Comparison of ENCODE assay signal across 28 cellular contexts in the genomic region with DNA sequence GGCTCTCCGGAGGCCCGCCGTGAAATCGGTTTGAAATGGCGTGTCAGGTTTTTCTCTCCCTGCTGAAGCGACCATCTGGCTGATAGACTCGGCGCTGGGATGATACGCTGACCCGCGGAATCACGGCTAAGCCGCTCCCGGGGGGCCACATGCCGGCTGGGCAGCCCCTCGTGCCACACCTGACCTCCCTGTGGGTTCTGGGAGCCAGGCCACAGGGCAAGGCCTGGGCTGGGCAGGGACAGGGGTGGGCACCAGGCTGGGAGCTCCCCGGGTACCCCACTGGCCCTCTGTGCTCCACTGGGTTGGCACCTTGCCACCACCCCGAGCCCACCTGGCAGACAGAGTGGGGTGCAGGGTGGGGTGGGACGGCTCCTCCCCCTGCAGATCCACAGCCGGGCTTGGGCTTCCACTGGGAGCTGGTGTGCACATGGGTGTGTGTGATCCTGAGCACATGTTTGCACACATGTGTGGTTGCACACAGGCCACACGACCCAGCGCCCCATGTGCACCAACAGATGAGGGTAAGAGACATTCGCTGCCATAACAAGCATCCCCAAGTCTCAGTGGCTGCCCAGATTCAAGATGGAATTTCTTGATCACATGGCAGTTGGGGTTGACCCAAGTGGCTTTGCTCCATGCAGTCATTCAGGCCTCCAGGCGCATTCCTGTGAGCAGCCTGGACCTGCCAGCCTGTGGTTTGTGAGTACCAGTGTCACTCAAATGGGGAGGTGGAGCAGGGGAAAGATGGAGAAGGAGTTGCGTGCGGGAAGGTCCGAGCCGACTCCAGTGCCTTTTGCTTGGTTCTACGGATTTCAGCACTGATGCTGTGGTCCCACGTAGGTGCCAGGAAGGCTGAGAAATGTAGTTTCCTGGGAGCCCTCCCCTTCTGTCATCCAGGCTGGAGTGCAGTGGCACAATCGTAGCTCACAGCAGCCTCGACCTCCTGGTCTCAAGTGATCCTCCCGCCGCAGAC.
DNase-seq lines count a peak whose midpoint lies in the region; ATAC-seq and FAIRE-seq lines count a peak whose summit lies in the region.
"Had no signal": no experiment of that assay in that cellular context is flagged by ENCODE, and none has a peak within 500 bp of the region (broad histone marks: within the 10 kb centered on the region; RNA-seq: fewer than 3 reads in every experiment).

No MANE protein-coding gene starts in this region.

- peaks cover 0 to 31% (median 0%) of the 10 kb centered on the region in 3 experiments for H3K27me3 ChIP-seq in neuronal stem cell (ENCODE audit: control insufficient read depth in 3 of 3, insufficient read depth in 3 of 3, low read depth in 1 of 3, low read length in 3 of 3)
- H3K27me3 ChIP-seq: colonic mucosa had no signal

- ATAC-seq in HG03457 (IDR thresholded peaks at IDR 0.05; ENCODE audit: unreplicated experiment) = no peak
- ATAC-seq: activated CD4-positive, alpha-beta T cell treated with anti-CD3 and anti-CD28 coated beads for 36 hours; activated T-helper 17 cell treated with anti-CD3 and anti-CD28 coated beads, Interleukin-2, amount 50 U/mL, for 72 hours; left lung; PC-3; sciatic nerve had no signal

- DNase-seq in ELF-1 (ENCODE audit: low read depth, low spot score) (peak; percentile 49), HTR-8/SVneo (ENCODE audit: insufficient read length, low spot score) (no peak), cerebellum (ENCODE audit: low spot score) (peak; percentile 37), neuronal stem cell (ENCODE audit: low spot score) (no peak), superior temporal gyrus (ENCODE audit: extremely low spot score) (no peak), midbrain (lab: John Stamatoyannopoulos, UW) (no peak)
- DNase-seq: activated CD4-positive, alpha-beta T cell treated with anti-CD3 and anti-CD28 coated beads for 36 hours; anterior cingulate cortex; Caco-2; colonic mucosa; DMS79; effector CD4-positive, alpha-beta T cell; erythroblast; GOT3; KG1; NCI-H1417; NCI-H2029; nucleus accumbens; PC-3; SHP77; stimulated activated CD4-positive, alpha-beta T cell treated with anti-CD3 and anti-CD28 coated beads, Interleukin-4, amount 100 ng/mL, for 1 hour; trophoblast cell had no signal

- no peak overlapping the region for H3K14ac ChIP-seq in neuronal stem cell (ENCODE audit: low read length)

- no peak overlapping the region for H3K4me3 ChIP-seq in neuronal stem cell (ENCODE audit: low read length in 2 of 2)
- H3K4me3 ChIP-seq: colonic mucosa, left lung, prostate gland had no signal

- no peak overlapping the region for H2BK120ac ChIP-seq in neuronal stem cell (ENCODE audit: low read depth, low read length)

- peak overlapping the region; percentile 97 for H2BK15ac ChIP-seq in neuronal stem cell (ENCODE audit: low read length)

- H3K9ac ChIP-seq in neuronal stem cell (ENCODE audit: low read depth, low read length, poor library complexity) = no peak overlapping the region

- no peak overlapping the region for H3K4me2 ChIP-seq in neuronal stem cell (ENCODE audit: insufficient read depth, low read length, poor library complexity, severe bottlenecking)

- no peaks in the 10 kb centered on the region for H3K36me3 ChIP-seq in neuronal stem cell (replicated peaks in 1 of 2; ENCODE audit: control insufficient read depth in 2 of 2, insufficient read depth in 2 of 2, low read length in 2 of 2)
- H3K36me3 ChIP-seq: colonic mucosa, left lung, prostate gland had no signal

- peak overlapping the region; percentile 66 for H3K4ac ChIP-seq in neuronal stem cell (ENCODE audit: low read length)

- H4K8ac ChIP-seq in neuronal stem cell (ENCODE audit: low read depth, low read length) = no peak overlapping the region

- H3K4me1 ChIP-seq in neuronal stem cell (ENCODE audit: control insufficient read depth in 2 of 2, insufficient read depth in 1 of 2, low read depth in 1 of 2, low read length in 2 of 2) = peaks cover 0 to 2% of the 10 kb centered on the region in 2 donors
- H3K4me1 ChIP-seq: Caco-2, colonic mucosa, left lung, prostate gland had no signal

- WGBS in neuronal stem cell (ENCODE audit: extremely low coverage in 2 of 2, insufficient read length in 2 of 2, insufficient replicate concordance in 1 of 2), 2 donors = no CpG with 5 or more reads among the region's 34 CpGs

- peak; percentile 44 for FAIRE-seq in HTR-8/SVneo (lab: Jason Lieb, UNC)
- FAIRE-seq: GM19239 had no signal

- H3K79me1 ChIP-seq in neuronal stem cell (ENCODE audit: low read depth, low read length) = no peaks in the 10 kb centered on the region

- H2BK12ac ChIP-seq in neuronal stem cell (ENCODE audit: low read length) = no peak overlapping the region

- no peak overlapping the region for H3K23ac ChIP-seq in neuronal stem cell (ENCODE audit: low read depth, low read length, poor library complexity)

- H2BK5ac ChIP-seq in neuronal stem cell (ENCODE audit: low read length) = peak overlapping the region; percentile 39

- H3K27ac ChIP-seq in neuronal stem cell (replicated peaks; ENCODE audit: low read length) = no peak overlapping the region
- H3K27ac ChIP-seq: colonic mucosa, left lung, prostate gland had no signal

- H2AFZ ChIP-seq in neuronal stem cell (ENCODE audit: low read length) = no peak overlapping the region

- peak overlapping the region; percentile 76 for H3K18ac ChIP-seq in neuronal stem cell (ENCODE audit: low read length)

- peaks cover 0 to 4% of the 10 kb centered on the region in 2 donors for H3K9me3 ChIP-seq in neuronal stem cell (replicated peaks in 1 of 2; ENCODE audit: control insufficient read depth in 2 of 2, insufficient read depth in 1 of 2, low read depth in 1 of 2, low read length in 2 of 2)
- H3K9me3 ChIP-seq: Caco-2, colonic mucosa, left lung, prostate gland had no signal

- H2AK5ac ChIP-seq in neuronal stem cell (ENCODE audit: low read depth, low read length) = peak overlapping the region; percentile 75

- H4K91ac ChIP-seq in neuronal stem cell (ENCODE audit: low read depth, low read length, poor library complexity) = no peak overlapping the region

Comparison
In these comparisons a context has a peak if more than half of its experiments do, and no peak if none do; other contexts are left out.
1. DNase-seq: peak in ELF-1 (single experiment) and cerebellum (single experiment); none in HTR-8/SVneo (single experiment), neuronal stem cell (single experiment), superior temporal gyrus (single experiment) and midbrain (single experiment).